Comparison of ENCODE assay signal across 37 cellular contexts in genomic region chr12:17918013-17918412, GRCh38.
"Had no signal": no experiment of that assay in that cellular context is flagged by ENCODE, and none has a peak within 500 bp of the region (broad histone marks: within the 10 kb centered on the region; RNA-seq: fewer than 3 reads in every experiment).

No MANE protein-coding gene starts in this region.

- H3K4me2 ChIP-seq: smooth muscle cell had no signal

- H3K36me3 ChIP-seq: adrenal gland, cardiac muscle cell, pancreas, prostate gland, stomach, thyroid gland, upper lobe of left lung, vagina had no signal

- H3K4me1 ChIP-seq: adrenal gland, body of pancreas, pancreas, prostate gland, stomach, thyroid gland, upper lobe of left lung, vagina had no signal

- H3K27ac Mint-ChIP-seq: activated naive CD8-positive, alpha-beta T cell; activated T-cell treated with anti-CD3 and anti-CD28 coated beads, Interleukin-2, amount 50 U/mL, for 72 hours; mesothelial cell of epicardium; naive thymus-derived CD4-positive, alpha-beta T cell; stimulated activated naive B cell treated with anti-CD40 and anti-IgM and Interleukin-4, amounts not matched to agents 10 μg/mL and 1 μg/mL and 100 μg/mL, for 72 hours had no signal

- H3K4me3 Mint-ChIP-seq: activated naive CD8-positive, alpha-beta T cell; activated T-cell treated with anti-CD3 and anti-CD28 coated beads, Interleukin-2, amount 50 U/mL, for 72 hours; mesothelial cell of epicardium; naive thymus-derived CD4-positive, alpha-beta T cell; neural crest cell; stimulated activated naive B cell treated with anti-CD40 and anti-IgM and Interleukin-4, amounts not matched to agents 10 μg/mL and 1 μg/mL and 100 μg/mL, for 72 hours had no signal

- H3K4me1 Mint-ChIP-seq: mesothelial cell of epicardium; naive thymus-derived CD4-positive, alpha-beta T cell; neural crest cell; stimulated activated naive B cell treated with anti-CD40 and anti-IgM and Interleukin-4, amounts not matched to agents 10 μg/mL and 1 μg/mL and 100 μg/mL, for 72 hours had no signal

- H3K27ac ChIP-seq: adrenal gland, body of pancreas, cardiac muscle cell, coronary artery, dorsolateral prefrontal cortex, pancreas, prostate gland, stomach, thyroid gland, upper lobe of left lung, vagina, VCaP had no signal

- H3K27me3 ChIP-seq: adrenal gland, body of pancreas, cardiac muscle cell, dorsolateral prefrontal cortex, pancreas, stomach, thyroid gland, upper lobe of left lung, vagina had no signal

- H3K36me3 Mint-ChIP-seq: activated naive CD8-positive, alpha-beta T cell; mesothelial cell of epicardium; naive thymus-derived CD4-positive, alpha-beta T cell; stimulated activated naive B cell treated with anti-CD40 and anti-IgM and Interleukin-4, amounts not matched to agents 10 μg/mL and 1 μg/mL and 100 μg/mL, for 72 hours had no signal

- FAIRE-seq: TTC549 had no signal

- DNase-seq: activated CD4-positive, alpha-beta T cell treated with anti-CD3 and anti-CD28 coated beads for 4 hours; activated CD4-positive, alpha-beta T cell treated with anti-CD3 and anti-CD28 coated beads, Interleukin-2, amount 50 U/mL, for 4 hours; activated effector memory CD4-positive, alpha-beta T cell treated with Interleukin-2 at 50 U/mL for 16 hours; activated naive CD4-positive, alpha-beta T cell treated with Interleukin-2 at 50 U/mL for 16 hours; activated T-cell treated with anti-CD3 and anti-CD28 coated beads for 4 hours; activated T-cell treated with anti-CD3 and anti-CD28 coated beads, Interleukin-2, amount 50 U/mL, for 72 hours; adrenal gland; aorta; body of pancreas; cerebellar nuclear complex; dorsolateral prefrontal cortex; effector memory CD4-positive, alpha-beta T cell; head of caudate nucleus; hippocampal formation; kidney; left colon; naive thymus-derived CD4-positive, alpha-beta T cell; nucleus accumbens; pancreas; retina; stimulated activated CD4-positive, alpha-beta T cell treated with anti-CD3 and anti-CD28 coated beads, Interleukin-2, amount 100 ng/mL, for 24 hours; stimulated activated naive B cell treated with anti-CD40 and anti-IgM and Interleukin-4, amounts not matched to agents 10 μg/mL and 1 μg/mL and 100 μg/mL, for 72 hours; stomach; T-helper 9 cell; thyroid gland; upper lobe of left lung had no signal

- H3K9me3 ChIP-seq: body of pancreas, pancreas, prostate gland, thyroid gland, vagina had no signal

- ATAC-seq: activated T-cell treated with anti-CD3 and anti-CD28 coated beads, Interleukin-2, amount 50 U/mL, for 72 hours; body of pancreas; left colon; naive thymus-derived CD4-positive, alpha-beta T cell; pancreas; sciatic nerve; stimulated activated naive B cell treated with anti-CD40 and anti-IgM and Interleukin-4, amounts not matched to agents 10 μg/mL and 1 μg/mL and 100 μg/mL, for 72 hours had no signal

- H3K27me3 Mint-ChIP-seq: activated naive CD8-positive, alpha-beta T cell; naive thymus-derived CD4-positive, alpha-beta T cell; stimulated activated naive B cell treated with anti-CD40 and anti-IgM and Interleukin-4, amounts not matched to agents 10 μg/mL and 1 μg/mL and 100 μg/mL, for 72 hours had no signal

- H3K4me3 ChIP-seq: adrenal gland, body of pancreas, cardiac muscle cell, coronary artery, dorsolateral prefrontal cortex, pancreas, prostate gland, smooth muscle cell, stomach, thyroid gland, upper lobe of left lung, vagina had no signal
